In genomic region chr14:74630881-74631690, GRCh38 we compare ENCODE assay signal across 21 cellular contexts. TPM values are rescaled to one million over a fixed set of nuclear protein-coding genes. Genes with fewer than 3 reads are reported as not detected.
DNase-seq lines count a peak whose midpoint lies in the region; ATAC-seq and TF ChIP-seq lines count a peak whose summit lies in the region.
"Had no signal": no experiment of that assay in that cellular context is flagged by ENCODE, and none has a peak within 500 bp of the region (broad histone marks: within the 10 kb centered on the region; RNA-seq: fewer than 3 reads in every experiment).

No MANE protein-coding gene starts in this region.

- peak overlapping the region; percentile 60 for H4K5ac ChIP-seq in IMR-90 (ENCODE audit: low read depth, low read length)

- BruUV-seq in IMR-90 (replicated peaks; lab: Mats Ljungman, UMichigan), result no TSS peak

- peak overlapping the region; percentile 91; the same call in 2 of the 3 replicates for H2BK15ac ChIP-seq in IMR-90 (ENCODE audit: low read depth, low read length)

- H2BK20ac ChIP-seq in IMR-90 (ENCODE audit: low read depth, low read length), result peak overlapping the region; percentile 76

- H2BK120ac ChIP-seq in IMR-90 (ENCODE audit: low read depth, low read length), result peak overlapping the region; percentile 86

- peak; percentile 93 for ATAC-seq in IMR-90 (ENCODE audit: low read depth)
- ATAC-seq in right lobe of liver, result peak in 3 of 4 donors; percentile 13 to 24 (median 20)
- ATAC-seq: naive thymus-derived CD4-positive, alpha-beta T cell had no signal

- intact Hi-C loops in IMR-90 (cut with micrococcal nuclease) (no loop called here), right lobe of liver (cut with DNase I) (no loop called here)

- peak overlapping the region; percentile 78 for H3K4ac ChIP-seq in IMR-90 (ENCODE audit: low read depth, low read length)

- peak overlapping the region; percentile 53 for H3K14ac ChIP-seq in IMR-90 (replicated peaks; ENCODE audit: low read depth, low read length)

- peak; percentile 69 for DNase-seq in IMR-90
- peak; percentile 71 for DNase-seq in fibroblast of villous mesenchyme (ENCODE audit: low read depth)
- DNase-seq in right lobe of liver, result no peak
- no peak for DNase-seq in AG08395 (ENCODE audit: low spot score)
- no peak for DNase-seq in NCI-H226
- DNase-seq in T-helper 9 cell, result no peak
- DNase-seq in iPS-NIHi11 (ENCODE audit: low spot score), result no peak
- DNase-seq: activated CD4-positive, alpha-beta T cell treated with anti-CD3 and anti-CD28 coated beads, Interleukin-2, amount 10 ng/mL, durations not matched to agents 7 days and 5 days; activated naive CD4-positive, alpha-beta T cell treated with anti-CD3 and anti-CD28 coated beads, Interleukin-2, amount 50 U/mL, for 16 hours; activated T-cell treated with anti-CD3 and anti-CD28 coated beads for 4 hours; brain microvascular endothelial cell; esophagus squamous epithelium; H7; hypothalamus; MM.1S; naive thymus-derived CD4-positive, alpha-beta T cell; NCI-H1694 treated with DMSO at 0.1 percent for 48 hours; NCI-H345; SIG-M5; stimulated activated CD4-positive, alpha-beta T cell treated with anti-CD3 and anti-CD28 coated beads, Interleukin-1b, Interleukin-23, amount 100 ng/mL, for 48 hours had no signal

- peak overlapping the region; percentile 57 for H3K18ac ChIP-seq in IMR-90 (ENCODE audit: low read depth, low read length)

- no peaks in the 10 kb centered on the region for H3K79me1 ChIP-seq in IMR-90 (ENCODE audit: low read depth in 1 of 2, low read length in 2 of 2)

- H3K27me3 ChIP-seq in IMR-90 (ENCODE audit: control insufficient read depth, insufficient read depth, low read length), result no peaks in the 10 kb centered on the region
- no peaks in the 10 kb centered on the region for H3K27me3 ChIP-seq in right lobe of liver
- H3K27me3 ChIP-seq in skeletal muscle satellite cell (ENCODE audit: control insufficient read depth, insufficient read depth, low read length), result no peaks in the 10 kb centered on the region
- H3K27me3 ChIP-seq: brain microvascular endothelial cell, esophagus squamous epithelium had no signal

- no peak overlapping the region for H3K4me2 ChIP-seq in IMR-90 (ENCODE audit: low read depth, low read length)
- H3K4me2 ChIP-seq in skeletal muscle satellite cell (ENCODE audit: low read length), result no peak overlapping the region

- H3K9me3 ChIP-seq in IMR-90 (ENCODE audit: control insufficient read depth, insufficient read depth, low read length) (no peaks in the 10 kb centered on the region), right lobe of liver (no peaks in the 10 kb centered on the region), skeletal muscle satellite cell (replicated peaks; ENCODE audit: low read length) (no peaks in the 10 kb centered on the region)
- H3K9me3 ChIP-seq: esophagus squamous epithelium had no signal

- peaks cover 24% of the 10 kb centered on the region for H3K4me1 ChIP-seq in IMR-90 (ENCODE audit: control insufficient read depth, insufficient read depth, low read length)
- H3K4me1 ChIP-seq in right lobe of liver, result peaks cover 0 to 3% (median 0%) of the 10 kb centered on the region in 4 donors
- H3K4me1 ChIP-seq in skeletal muscle satellite cell (ENCODE audit: control insufficient read depth, insufficient read depth, low read length), result peaks cover 28% of the 10 kb centered on the region

- peaks cover 13% of the 10 kb centered on the region for H3K9me1 ChIP-seq in IMR-90 (ENCODE audit: insufficient read depth, low read length)

- H3K56ac ChIP-seq in IMR-90 (ENCODE audit: extremely low read depth, insufficient read depth, low read length), result peak overlapping the region; percentile 26; the same call in 1 of the 2 replicates

- H3K27ac ChIP-seq in IMR-90 (ENCODE audit: insufficient read depth, low read length) (peak overlapping the region; percentile 11; the same call in 1 of the 2 replicates), right lobe of liver (no peak overlapping the region)
- H3K27ac ChIP-seq: brain microvascular endothelial cell had no signal

- H2AK5ac ChIP-seq in IMR-90 (ENCODE audit: low read depth, low read length), result peak overlapping the region; percentile 94

- dilution Hi-C loops in IMR-90 (cut with HindIII; ENCODE audit: low sequenced_read_pairs, unreplicated experiment), result no loop called here

- peak overlapping the region in 1 of 2 experiments; percentile 77; a peak in 2 of 4 replicates for H4K8ac ChIP-seq in IMR-90 (ENCODE audit: low read depth in 2 of 2, low read length in 2 of 2)

- H3K9ac ChIP-seq in IMR-90 (ENCODE audit: low read depth, low read length), result no peak overlapping the region; the same call in 1 of the 2 replicates
- peak overlapping the region; percentile 21 for H3K9ac ChIP-seq in skeletal muscle satellite cell (ENCODE audit: low read depth, low read length)

- peak overlapping the region; percentile 74 for H2BK5ac ChIP-seq in IMR-90 (ENCODE audit: low read depth, low read length, poor library complexity, severe bottlenecking)

- POLR2A ChIA-PET in IMR-90 (lab: Charles Lee; ENCODE audit: unreplicated experiment), result no interaction called here

- WGBS in IMR-90 (ENCODE audit: extremely low coverage in 2 of 2, insufficient read length in 1 of 2), 2 experiments, result 40% methylated on average over 6 of the region's 15 CpGs; no CpG with 5 or more reads in 1 of the 2 experiments
- 51% methylated on average over 6 of the region's 15 CpGs for WGBS in right lobe of liver (ENCODE audit: insufficient coverage, low coverage, low lambda C conversion rate, missing lambda C conversion rate)

- peak overlapping the region; percentile 57 for H3K23ac ChIP-seq in IMR-90 (ENCODE audit: low read depth, low read length)

- no peak for TF ChIP-seq CTCF in IMR-90 (conservative IDR thresholded peaks at IDR 0.05; ENCODE audit: low read depth, low read length)
- no peak for TF ChIP-seq CTCF in fibroblast of villous mesenchyme (IDR thresholded peaks at IDR 0.05; ENCODE audit: insufficient read depth, low read depth, low read length)
- TF ChIP-seq CTCF in right lobe of liver (IDR thresholded peaks at IDR 0.05), result no peak

- H4K91ac ChIP-seq in IMR-90 (ENCODE audit: insufficient read depth, low read depth, low read length), result peak overlapping the region; percentile 83

- TF ChIP-seq POLR2A in IMR-90 (IDR thresholded peaks at IDR 0.05; ENCODE audit: low read depth, low read length) (no peak), right lobe of liver (IDR thresholded peaks at IDR 0.05) (no peak)

- H2AFZ ChIP-seq in IMR-90 (replicated peaks; ENCODE audit: low read length, poor library complexity), result peak overlapping the region; percentile 83

- H3K4me3 ChIP-seq in IMR-90 (ENCODE audit: insufficient read depth, low read depth, low read length) (no peak overlapping the region), fibroblast of villous mesenchyme (ENCODE audit: low read depth, low read length) (no peak overlapping the region), right lobe of liver (no peak overlapping the region), skeletal muscle satellite cell (ENCODE audit: low read length) (no peak overlapping the region)
- H3K4me3 ChIP-seq: esophagus squamous epithelium had no signal

- no peak for TF ChIP-seq RAD21 in IMR-90 (IDR thresholded peaks at IDR 0.05; ENCODE audit: low read length)

- CTCF ChIA-PET in IMR-90 (lab: Yijun Ruan, JAX), result no interaction called here

- H4K20me1 ChIP-seq in IMR-90 (ENCODE audit: insufficient read depth, low read length), result no peaks in the 10 kb centered on the region

- H2AK9ac ChIP-seq in IMR-90 (replicated peaks; ENCODE audit: low read depth, low read length, poor library complexity), result peak overlapping the region; percentile 82

- in situ Hi-C loops in IMR-90 (cut with MboI; ENCODE audit: low sequenced_read_pairs), result no loop called here

- no peaks in the 10 kb centered on the region for H3K36me3 ChIP-seq in IMR-90 (ENCODE audit: control insufficient read depth, insufficient read depth, low read length)
- no peaks in the 10 kb centered on the region for H3K36me3 ChIP-seq in right lobe of liver
- no peaks in the 10 kb centered on the region for H3K36me3 ChIP-seq in skeletal muscle satellite cell (ENCODE audit: insufficient read depth, low read length)
- H3K36me3 ChIP-seq: brain microvascular endothelial cell, esophagus squamous epithelium had no signal

TF ChIP-seq in IMR-90, 13 proteins besides CTCF, POLR2A, EP300 and RAD21 (continues in another document):
- TF ChIP-seq MXI1 (IDR thresholded peaks at IDR 0.05; ENCODE audit: borderline replicate concordance, low read depth, low read length), result no peak
- TF ChIP-seq MAZ (IDR thresholded peaks at IDR 0.05; ENCODE audit: borderline replicate concordance, low read depth, low read length), result peak; percentile 29; the same call in 1 of the 2 replicates
- TF ChIP-seq, protein P1, sequence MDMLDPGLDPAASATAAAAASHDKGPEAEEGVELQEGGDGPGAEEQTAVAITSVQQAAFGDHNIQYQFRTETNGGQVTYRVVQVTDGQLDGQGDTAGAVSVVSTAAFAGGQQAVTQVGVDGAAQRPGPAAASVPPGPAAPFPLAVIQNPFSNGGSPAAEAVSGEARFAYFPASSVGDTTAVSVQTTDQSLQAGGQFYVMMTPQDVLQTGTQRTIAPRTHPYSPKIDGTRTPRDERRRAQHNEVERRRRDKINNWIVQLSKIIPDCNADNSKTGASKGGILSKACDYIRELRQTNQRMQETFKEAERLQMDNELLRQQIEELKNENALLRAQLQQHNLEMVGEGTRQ (IDR thresholded peaks at IDR 0.05; ENCODE audit: low read depth, low read length), result no peak
- no peak for TF ChIP-seq FOS (IDR thresholded peaks at IDR 0.05; ENCODE audit: low read depth, low read length)
- TF ChIP-seq, protein P2, sequence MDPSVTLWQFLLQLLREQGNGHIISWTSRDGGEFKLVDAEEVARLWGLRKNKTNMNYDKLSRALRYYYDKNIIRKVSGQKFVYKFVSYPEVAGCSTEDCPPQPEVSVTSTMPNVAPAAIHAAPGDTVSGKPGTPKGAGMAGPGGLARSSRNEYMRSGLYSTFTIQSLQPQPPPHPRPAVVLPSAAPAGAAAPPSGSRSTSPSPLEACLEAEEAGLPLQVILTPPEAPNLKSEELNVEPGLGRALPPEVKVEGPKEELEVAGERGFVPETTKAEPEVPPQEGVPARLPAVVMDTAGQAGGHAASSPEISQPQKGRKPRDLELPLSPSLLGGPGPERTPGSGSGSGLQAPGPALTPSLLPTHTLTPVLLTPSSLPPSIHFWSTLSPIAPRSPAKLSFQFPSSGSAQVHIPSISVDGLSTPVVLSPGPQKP (IDR thresholded peaks at IDR 0.05; ENCODE audit: borderline replicate concordance, low read depth, low read length), result no peak
- no peak for TF ChIP-seq RFX5 (IDR thresholded peaks at IDR 0.05; ENCODE audit: low read depth, low read length)
- 0 out of 2 replicates have a peak, but pooled peaks have one; percentile 41 for TF ChIP-seq BHLHE40 (IDR thresholded peaks at IDR 0.05; ENCODE audit: low read depth, low read length)
- TF ChIP-seq CEBPB (IDR thresholded peaks at IDR 0.05; ENCODE audit: low read depth, low read length), result no peak

RNA-seq across cellular contexts. Expression of gene LTBP2, which starts 19.0 kb away (rescaled TPM):
- total RNA-seq in IMR-90 (2012; rRNA removed) (23.8 and 26.7 TPM in 2 replicates), fibroblast of villous mesenchyme (210 and 339 TPM in 2 replicates), right lobe of liver (1 to 10 TPM in 3 of 6 experiments, under 1 TPM in 3; 0.46 to 3.5 (median 1.7) TPM)
- polyA plus RNA-seq in IMR-90 (2012; rRNA removed), result 79.3 and 81.8 TPM in 2 replicates
- 49.1 and 65.1 TPM in 2 replicates for polyA plus RNA-seq in IMR-90 (2012; cell fraction: cytosol; rRNA removed)
- polyA plus RNA-seq in IMR-90 (2012; cell fraction: nucleus; rRNA removed; ENCODE audit: low replicate concordance), result 57.1 and 111 TPM in 2 replicates
- total RNA-seq in skeletal muscle satellite cell (2012; rRNA removed), result 59.3 and 119 TPM in 2 replicates

Comparison
In these comparisons a context has a peak if more than half of its experiments do, and no peak if none do; other contexts are left out.
1. DNase-seq: peak in IMR-90 (single experiment) and fibroblast of villous mesenchyme (single experiment); none in right lobe of liver (0 of 3), AG08395 (single experiment), NCI-H226 (single experiment), T-helper 9 cell (single experiment) and iPS-NIHi11 (single experiment).